8 cellular contexts compared by ENCODE assay signal in genomic region chr10:72308320-72308987, GRCh38. TPM values are rescaled to one million over a fixed set of nuclear protein-coding genes. Genes with fewer than 3 reads are reported as not detected.
A peak's percentile ranks its signal among the peaks of the same experiment; 100 is the strongest.
DNase-seq lines count a peak whose midpoint lies in the region; ATAC-seq, FAIRE-seq and TF ChIP-seq lines count a peak whose summit lies in the region.

No MANE protein-coding gene starts in this region.

- no peak for FAIRE-seq in A549 (lab: Jason Lieb, UNC)

- peak overlapping the region; percentile 90 to 98 for H3K27ac ChIP-seq in A549
- H3K27ac ChIP-seq in VCaP = peak overlapping the region; percentile 34; the same call in 1 of the 2 replicates
- peak overlapping the region; percentile 86 for H3K27ac ChIP-seq in skeletal muscle tissue (ENCODE audit: low read depth, low read length)

- DNase-seq in A549 (ENCODE audit: low read depth in 1 of 2, low spot score in 1 of 2) = peak in 1 of 2 experiments; percentile 89
- DNase-seq in HFFc6 = peak; percentile 71
- peak; percentile 82 for DNase-seq in foreskin melanocyte
- no peak for DNase-seq in DMS79 treated with DMSO at 0.1 percent for 48 hours (lab: John Stamatoyannopoulos, UW)
- no peak for DNase-seq in NCI-H2171 treated with DMSO at 0.1 percent for 48 hours (lab: John Stamatoyannopoulos, UW)

- peak overlapping the region in 1 of 3 donors; percentile 73 for H3K9ac ChIP-seq in skeletal muscle tissue (ENCODE audit: low read depth in 1 of 3, low read length in 3 of 3)

- peaks cover 59% of the 10 kb centered on the region for H3K4me1 ChIP-seq in A549
- peaks cover 44 to 57% (median 51%) of the 10 kb centered on the region in 3 donors for H3K4me1 ChIP-seq in skeletal muscle tissue (ENCODE audit: control insufficient read depth in 3 of 3, insufficient read depth in 3 of 3, low read length in 3 of 3)

- TF ChIP-seq RAD21 in A549 (conservative IDR thresholded peaks at IDR 0.05 in 1 of 2, IDR thresholded peaks at IDR 0.05 in 1 of 2) = no peak

- H3K4me1 Mint-ChIP-seq in HFFc6 (ENCODE audit: low read depth) = peaks cover 37% of the 10 kb centered on the region

- CTCF ChIA-PET in A549 (lab: Yijun Ruan, JAX) = interaction anchor here (0.9 to 3.2 kb wide), 7 partner anchors 11 to 33 kb away, joined by 3 to 10 read pairs (median 6); no protein-coding TSS in a partner anchor

- POLR2A ChIA-PET in A549 (lab: Yijun Ruan, JAX) = interaction anchor here (1.0 to 2.9 kb wide), 6 partner anchors 11 to 47 kb away, joined by 4 to 32 read pairs (median 13); partner anchors contain the start of gene DDIT4

- H3K4me3 ChIP-seq in A549 (0 out of 3 replicates have a peak overlapping the region, but pooled peaks have one; percentile 11), skeletal muscle tissue (ENCODE audit: low read length in 3 of 3) (peak overlapping the region in 1 of 3 donors; percentile 52)

- no peaks in the 10 kb centered on the region for H3K36me3 ChIP-seq in skeletal muscle tissue (ENCODE audit: control insufficient read depth in 3 of 3, insufficient read depth in 3 of 3, low read length in 3 of 3)

- H3K4me3 Mint-ChIP-seq in HFFc6 = no peak overlapping the region

- H3K9me3 Mint-ChIP-seq in HFFc6 = no peaks in the 10 kb centered on the region

- TF ChIP-seq POLR2A in A549 (IDR thresholded peaks at IDR 0.05; ENCODE audit: low read length) = no peak

- H3K9me3 ChIP-seq in A549 (no peaks in the 10 kb centered on the region), skeletal muscle tissue (ENCODE audit: control insufficient read depth in 3 of 3, low read length in 3 of 3) (no peaks in the 10 kb centered on the region)

- peak overlapping the region; percentile 86 for H3K27ac Mint-ChIP-seq in HFFc6

- H3K27me3 ChIP-seq in skeletal muscle tissue (ENCODE audit: control insufficient read depth in 3 of 3, insufficient read depth in 3 of 3, low read length in 3 of 3) = no peaks in the 10 kb centered on the region

- TF ChIP-seq EP300 in A549 (IDR thresholded peaks at IDR 0.05) = peak in 1 of 2 experiments; percentile 33; a peak in 1 of 5 replicates

- H3K27me3 Mint-ChIP-seq in HFFc6 (ENCODE audit: insufficient read depth) = peaks cover 2% of the 10 kb centered on the region

- H3K4me2 ChIP-seq in A549 = peak overlapping the region; percentile 77

- no peaks in the 10 kb centered on the region for H3K36me3 Mint-ChIP-seq in HFFc6 (ENCODE audit: low read depth)

- WGBS in A549 (ENCODE audit: missing lambda C conversion rate) = 41% methylated on average over 7 of the region's 7 CpGs

- peak; percentile 86 for ATAC-seq in A549
- no peak for ATAC-seq in HG03025 (IDR thresholded peaks at IDR 0.05; ENCODE audit: low FRiP score, unreplicated experiment)

- no peak for TF ChIP-seq CTCF in A549 (IDR thresholded peaks at IDR 0.05)
- TF ChIP-seq CTCF in HFFc6 (IDR thresholded peaks at IDR 0.05) = no peak
- no peak for TF ChIP-seq CTCF in VCaP (conservative IDR thresholded peaks at IDR 0.05)

TF ChIP-seq in A549, 52 proteins besides CTCF, POLR2A, EP300 and RAD21 (continues in another document):
- no peak for TF ChIP-seq MAX (IDR thresholded peaks at IDR 0.05)
- TF ChIP-seq MAZ (IDR thresholded peaks at IDR 0.05; ENCODE audit: borderline replicate concordance, low read depth, low read length) = no peak
- TF ChIP-seq HOXB13 (CRISPR knock-in tag; IDR thresholded peaks at IDR 0.05; ENCODE audit: low read depth) = no peak
- no peak for TF ChIP-seq RCOR1 (IDR thresholded peaks at IDR 0.05; ENCODE audit: low read depth, low read length)
- TF ChIP-seq CBX8 (IDR thresholded peaks at IDR 0.05) = no peak
- TF ChIP-seq HOXA7 (CRISPR knock-in tag; IDR thresholded peaks at IDR 0.05) = no peak
- TF ChIP-seq RARB (CRISPR knock-in tag; IDR thresholded peaks at IDR 0.05) = no peak
- no peak for TF ChIP-seq TFCP2L1 (CRISPR knock-in tag; IDR thresholded peaks at IDR 0.05)
- TF ChIP-seq ZSCAN20 (CRISPR knock-in tag; IDR thresholded peaks at IDR 0.05) = 0 out of 2 replicates have a peak, but pooled peaks have one; percentile 47
- TF ChIP-seq EHF (CRISPR knock-in tag; IDR thresholded peaks at IDR 0.05) = peak; percentile 45; the same call in 1 of the 2 replicates
- peak; percentile 28 to 43; a peak in 1 of 5 replicates for TF ChIP-seq JUN (IDR thresholded peaks at IDR 0.05)
- no peak for TF ChIP-seq FOXS1 (CRISPR knock-in tag; IDR thresholded peaks at IDR 0.05)
- peak; percentile 38 for TF ChIP-seq JUNB (IDR thresholded peaks at IDR 0.05)
- no peak for TF ChIP-seq ATOH8 (CRISPR knock-in tag; IDR thresholded peaks at IDR 0.05; ENCODE audit: low read depth)
- TF ChIP-seq CHD2 (IDR thresholded peaks at IDR 0.05; ENCODE audit: low read length, partially characterized antibody) = no peak
- TF ChIP-seq HES2 (IDR thresholded peaks at IDR 0.05) = no peak
- no peak for TF ChIP-seq USF2 (IDR thresholded peaks at IDR 0.05)
- TF ChIP-seq ZNF302 (CRISPR knock-in tag; IDR thresholded peaks at IDR 0.05) = no peak
- no peak for TF ChIP-seq EHMT2 (IDR thresholded peaks at IDR 0.05; ENCODE audit: low read depth)
- TF ChIP-seq SREBF2 (IDR thresholded peaks at IDR 0.05) = no peak
- TF ChIP-seq MAFK (IDR thresholded peaks at IDR 0.05; ENCODE audit: partially characterized antibody) = no peak
- TF ChIP-seq ESRRA (IDR thresholded peaks at IDR 0.05; ENCODE audit: borderline replicate concordance, low read length) = no peak
- TF ChIP-seq FOSB (CRISPR knock-in tag; IDR thresholded peaks at IDR 0.05) = no peak
- no peak for TF ChIP-seq REST (IDR thresholded peaks at IDR 0.05)
- TF ChIP-seq FOSL2 (IDR thresholded peaks at IDR 0.05) = peak; percentile 46; the same call in 1 of the 2 replicates
- peak; percentile 87 for TF ChIP-seq FOSL2 (CRISPR knock-in tag; IDR thresholded peaks at IDR 0.05)

RNA-seq across cellular contexts. Expression of gene DDIT4, which starts 34.7 kb away (rescaled TPM):
- polyA plus RNA-seq in A549 (2011; rRNA removed) = 329 and 392 TPM in 2 replicates
- polyA plus RNA-seq in A549 (2012; cell fraction: cytosol; rRNA removed) = 189 and 275 TPM in 2 replicates
- polyA plus RNA-seq in A549 (2012; cell fraction: nucleus; rRNA removed) = 368 and 387 TPM in 2 replicates
- polyA plus RNA-seq in A549 (2017; fragmentation: RNase III; extraction: RNeasy Plus Mini Kit Qiagen cat#74134 plus additional on column Dnase treatment) = 188 to 239 TPM (median 238 TPM) in 3 replicates
- polyA minus RNA-seq in A549 (2011; rRNA and poly(A)+ RNA removed) = 299 and 339 TPM in 2 replicates
- 10 to 100 TPM; 27.7 to 32.4 (median 30.0) TPM for total RNA-seq in HFFc6 (2021; fragmentation: NEBNext Ultra II Directional; extraction: Animal tissue kit (Norgen Biotek cat#: 25700))
- total RNA-seq in skeletal muscle tissue = 87.2 TPM

RNA-seq across cellular contexts. Expression of gene DNAJB12, which starts 46.3 kb away (rescaled TPM):
- polyA plus RNA-seq in A549 (2011; rRNA removed) (21.5 and 24.4 TPM in 2 replicates), A549 (2017; fragmentation: RNase III; extraction: RNeasy Plus Mini Kit Qiagen cat#74134 plus additional on column Dnase treatment) (26.1 to 28.5 TPM (median 26.7 TPM) in 3 replicates)
- 26.6 and 31.3 TPM in 2 replicates for polyA plus RNA-seq in A549 (2012; cell fraction: cytosol; rRNA removed)
- polyA plus RNA-seq in A549 (2012; cell fraction: nucleus; rRNA removed) = 46.2 and 51.4 TPM in 2 replicates
- 31.6 and 32.2 TPM in 2 replicates for polyA minus RNA-seq in A549 (2011; rRNA and poly(A)+ RNA removed)
- total RNA-seq in HFFc6 (2021; fragmentation: NEBNext Ultra II Directional; extraction: Animal tissue kit (Norgen Biotek cat#: 25700)) = 10 to 100 TPM; 36.3 to 42.5 (median 39.0) TPM
- 13.0 TPM for total RNA-seq in skeletal muscle tissue

Comparison
In these comparisons a context has a peak if more than half of its experiments do, and no peak if none do; other contexts are left out.
1. DNase-seq: peak in HFFc6 (single experiment) and foreskin melanocyte (single experiment); none in DMS79 treated with DMSO at 0.1 percent for 48 hours (single experiment) and NCI-H2171 treated with DMSO at 0.1 percent for 48 hours (single experiment).
2. H3K27ac ChIP-seq: peak in every context shown above with its lines; median percentile 94 in A549; 86 in skeletal muscle tissue; 34 in VCaP.